Comparison of ENCODE assay signal across 11 cellular contexts in the genomic region with DNA sequence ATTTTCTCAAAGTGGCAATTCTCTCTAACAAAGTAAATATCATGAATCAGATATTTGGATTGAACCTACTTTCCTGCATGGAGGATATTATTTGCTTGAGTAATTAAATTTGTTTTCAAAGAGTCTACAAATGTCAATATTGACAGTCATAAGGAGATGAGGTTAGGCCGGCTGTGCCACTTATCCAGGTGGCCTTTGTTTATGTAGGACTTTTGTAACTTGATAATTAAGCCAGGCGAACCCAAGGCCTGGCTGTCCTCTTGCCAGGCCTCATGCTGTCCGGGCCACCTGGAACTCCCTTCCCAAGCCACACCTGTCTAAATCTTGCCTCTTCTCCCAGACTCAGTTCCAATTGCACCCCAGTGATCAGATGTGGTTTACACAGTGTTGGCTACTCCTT.
DNase-seq lines count a peak whose midpoint lies in the region; ATAC-seq, FAIRE-seq and TF ChIP-seq lines count a peak whose summit lies in the region.
"Had no signal": no experiment of that assay in that cellular context is flagged by ENCODE, and none has a peak within 500 bp of the region (broad histone marks: within the 10 kb centered on the region; RNA-seq: fewer than 3 reads in every experiment).

No MANE protein-coding gene starts in this region.

- no peak for ATAC-seq in activated CD4-positive, alpha-beta T cell treated with anti-CD3 and anti-CD28 coated beads for 36 hours
- ATAC-seq: activated T-helper 17 cell treated with anti-CD3 and anti-CD28 coated beads, Interleukin-2, amount 50 U/mL, for 72 hours had no signal

- no peak overlapping the region for H3K4me3 Mint-ChIP-seq in mesothelial cell of epicardium
- no peak overlapping the region for H3K4me3 Mint-ChIP-seq in activated CD4-positive, alpha-beta T cell treated with anti-CD3 and anti-CD28 coated beads for 36 hours
- H3K4me3 Mint-ChIP-seq: activated T-helper 17 cell treated with anti-CD3 and anti-CD28 coated beads, Interleukin-2, amount 50 U/mL, for 72 hours had no signal

- peaks cover 5% of the 10 kb centered on the region for H3K9me3 Mint-ChIP-seq in mesothelial cell of epicardium
- peaks cover 3% of the 10 kb centered on the region for H3K9me3 Mint-ChIP-seq in activated CD4-positive, alpha-beta T cell treated with anti-CD3 and anti-CD28 coated beads for 36 hours (ENCODE audit: low read depth)

- POLR2A ChIA-PET in activated CD4-positive, alpha-beta T cell treated with anti-CD3 and anti-CD28 coated beads for 36 hours (lab: Charles Lee) = no interaction called here

- intact Hi-C loops in activated CD4-positive, alpha-beta T cell treated with anti-CD3 and anti-CD28 coated beads for 36 hours (cut with DNase I, micrococcal nuclease) = no loop called here

- no peak for TF ChIP-seq CTCF in mesothelial cell of epicardium (IDR thresholded peaks at IDR 0.05; ENCODE audit: unreplicated experiment)

- peaks cover 41% of the 10 kb centered on the region for H3K4me1 Mint-ChIP-seq in mesothelial cell of epicardium
- H3K4me1 Mint-ChIP-seq in activated CD4-positive, alpha-beta T cell treated with anti-CD3 and anti-CD28 coated beads for 36 hours = no peaks in the 10 kb centered on the region
- H3K4me1 Mint-ChIP-seq: activated T-helper 17 cell treated with anti-CD3 and anti-CD28 coated beads, Interleukin-2, amount 50 U/mL, for 72 hours had no signal

- DNase-seq in DMS53 treated with DMSO at 0.1 percent for 48 hours (lab: John Stamatoyannopoulos, UW; ENCODE audit: unreplicated experiment) = peak; percentile 100
- peak; percentile 9 to 67 for DNase-seq in NCI-H2081 (lab: John Stamatoyannopoulos, UW)
- DNase-seq in SHP77 treated with DMSO at 0.1 percent for 48 hours (lab: John Stamatoyannopoulos, UW) = peak; percentile 92
- no peak for DNase-seq in mesothelial cell of epicardium (ENCODE audit: low spot score in 2 of 2, unreplicated experiment in 2 of 2)
- DNase-seq in RCC 7860 (ENCODE audit: low spot score) = no peak
- no peak for DNase-seq in activated CD4-positive, alpha-beta T cell treated with anti-CD3 and anti-CD28 coated beads for 36 hours
- no peak for DNase-seq in activated gamma-delta T cell treated with Interleukin-2 at 50 U/mL for 16 hours
- DNase-seq in islet precursor cell = no peak
- DNase-seq: activated CD4-positive, alpha-beta T cell treated with anti-CD3 and anti-CD28 coated beads for 1 hour; MV-4-11 had no signal

- peak overlapping the region; percentile 23 for H3K27ac Mint-ChIP-seq in mesothelial cell of epicardium
- no peak overlapping the region for H3K27ac Mint-ChIP-seq in activated CD4-positive, alpha-beta T cell treated with anti-CD3 and anti-CD28 coated beads for 36 hours
- H3K27ac Mint-ChIP-seq: activated T-helper 17 cell treated with anti-CD3 and anti-CD28 coated beads, Interleukin-2, amount 50 U/mL, for 72 hours had no signal

- CTCF ChIA-PET in activated CD4-positive, alpha-beta T cell treated with anti-CD3 and anti-CD28 coated beads for 36 hours (lab: Charles Lee) = no interaction called here

- no peak for FAIRE-seq in RCC 7860 (lab: Jason Lieb, UNC)

- H3K27me3 Mint-ChIP-seq in mesothelial cell of epicardium (ENCODE audit: low read depth) = no peaks in the 10 kb centered on the region
- H3K27me3 Mint-ChIP-seq in activated CD4-positive, alpha-beta T cell treated with anti-CD3 and anti-CD28 coated beads for 36 hours = no peaks in the 10 kb centered on the region
- H3K27me3 Mint-ChIP-seq: activated T-helper 17 cell treated with anti-CD3 and anti-CD28 coated beads, Interleukin-2, amount 50 U/mL, for 72 hours had no signal

- H3K36me3 Mint-ChIP-seq in mesothelial cell of epicardium = no peaks in the 10 kb centered on the region
- H3K36me3 Mint-ChIP-seq in activated CD4-positive, alpha-beta T cell treated with anti-CD3 and anti-CD28 coated beads for 36 hours (ENCODE audit: low read depth) = no peaks in the 10 kb centered on the region

Comparison
In these comparisons a context has a peak if more than half of its experiments do, and no peak if none do; other contexts are left out.
1. DNase-seq: peak in DMS53 treated with DMSO at 0.1 percent for 48 hours (single experiment), NCI-H2081 (2 of 2) and SHP77 treated with DMSO at 0.1 percent for 48 hours (single experiment); none in mesothelial cell of epicardium (0 of 2), RCC 7860 (single experiment), activated CD4-positive, alpha-beta T cell treated with anti-CD3 and anti-CD28 coated beads for 36 hours (single experiment), activated gamma-delta T cell treated with Interleukin-2 at 50 U/mL for 16 hours (single experiment) and islet precursor cell (single experiment).